Comparison of ENCODE assay signal across 24 cellular contexts in the genomic region with DNA sequence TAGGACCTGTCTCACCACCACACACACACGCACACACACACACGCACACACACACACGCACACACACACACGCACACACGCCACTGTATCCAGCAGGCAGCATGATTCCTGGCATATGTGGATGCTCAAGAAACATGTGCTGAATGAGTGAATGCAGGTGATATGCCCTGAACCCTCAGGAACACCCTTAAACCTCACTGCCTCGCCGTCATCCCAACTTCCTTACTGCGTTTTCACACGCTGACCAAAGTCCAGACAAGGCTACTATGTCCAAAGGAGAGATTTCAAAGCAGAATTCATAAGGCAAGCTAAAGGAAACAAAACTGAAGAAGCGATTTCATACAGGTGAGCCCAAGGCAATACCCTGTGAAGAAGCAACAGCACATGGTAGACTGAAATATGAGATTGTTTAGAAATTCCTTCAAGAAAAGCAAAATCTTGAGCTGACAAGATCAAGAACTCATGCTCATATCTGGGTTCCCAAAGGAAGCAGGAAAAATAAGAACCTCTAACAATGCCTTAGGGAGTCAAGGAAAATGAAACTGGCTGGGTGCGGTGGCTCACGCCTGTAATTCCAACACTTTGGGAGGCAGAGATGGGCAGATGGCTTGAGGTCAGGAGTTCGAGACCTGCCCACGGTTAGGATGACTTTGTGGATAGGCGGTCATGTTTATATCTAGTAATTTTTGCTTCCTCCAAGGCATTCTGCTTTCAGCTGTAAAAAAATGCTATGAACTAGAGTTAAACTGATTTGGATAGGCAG.
DNase-seq lines count a peak whose midpoint lies in the region; ATAC-seq, FAIRE-seq and TF ChIP-seq lines count a peak whose summit lies in the region.
"Had no signal": no experiment of that assay in that cellular context is flagged by ENCODE, and none has a peak within 500 bp of the region (broad histone marks: within the 10 kb centered on the region; RNA-seq: fewer than 3 reads in every experiment).

No MANE protein-coding gene starts in this region.

- DNase-seq in Calu3 (no peak), colonic mucosa (peak; percentile 76), mucosa of descending colon (peak in 2 of 3 donors; percentile 57 to 73), urothelium cell line (ENCODE audit: low spot score) (no peak)
- DNase-seq in activated CD4-positive, alpha-beta T cell treated with anti-CD3 and anti-CD28 coated beads, Interleukin-2, amount 50 U/mL, for 48 hours = no peak
- DNase-seq: Caco-2; CD4-positive, CD25-positive, alpha-beta regulatory T cell; CD8-positive, alpha-beta T cell; DMS 273 treated with DMSO at 0.1 percent for 48 hours; DMS79; EL; GDM1; GM23248; H9 had no signal

- TF ChIP-seq CTCF in Calu3 (IDR thresholded peaks at IDR 0.05; ENCODE audit: unreplicated experiment) (no peak), colonic mucosa (IDR thresholded peaks at IDR 0.05) (no peak), mucosa of descending colon (IDR thresholded peaks at IDR 0.05) (no peak), parathyroid adenoma (IDR thresholded peaks at IDR 0.05) (no peak)

- H3K36me3 ChIP-seq in colonic mucosa (no peaks in the 10 kb centered on the region), mucosa of descending colon (ENCODE audit: low read depth) (no peaks in the 10 kb centered on the region), parathyroid adenoma (ENCODE audit: control insufficient read depth, insufficient read depth, low read length) (no peaks in the 10 kb centered on the region)
- H3K36me3 ChIP-seq: BLaER1 had no signal

- peaks cover 2% of the 10 kb centered on the region for H3K9me3 Mint-ChIP-seq in Calu3 (ENCODE audit: low read depth, unreplicated experiment)
- H3K9me3 Mint-ChIP-seq: CD8-positive, alpha-beta T cell had no signal

- H3K4me1 ChIP-seq in colonic mucosa (peaks cover 11% of the 10 kb centered on the region), mucosa of descending colon (ENCODE audit: low read depth) (peaks cover 21% of the 10 kb centered on the region), parathyroid adenoma (no peaks in the 10 kb centered on the region)
- H3K4me1 ChIP-seq: BLaER1, Caco-2 had no signal

- no peaks in the 10 kb centered on the region for H3K9me3 ChIP-seq in colonic mucosa
- H3K9me3 ChIP-seq in mucosa of descending colon = no peaks in the 10 kb centered on the region
- H3K9me3 ChIP-seq in parathyroid adenoma (ENCODE audit: control insufficient read depth, low read length) = no peaks in the 10 kb centered on the region
- H3K9me3 ChIP-seq: Caco-2 had no signal

- peak overlapping the region; percentile 42 for H3K27ac Mint-ChIP-seq in Calu3 (ENCODE audit: unreplicated experiment)
- H3K27ac Mint-ChIP-seq: B cell; CD4-positive, CD25-positive, alpha-beta regulatory T cell; CD8-positive, alpha-beta T cell had no signal

- H3K4me1 Mint-ChIP-seq in Calu3 (ENCODE audit: low read depth, unreplicated experiment) = peaks cover 7% of the 10 kb centered on the region
- H3K4me1 Mint-ChIP-seq: CD4-positive, CD25-positive, alpha-beta regulatory T cell had no signal

- CTCF ChIA-PET in Calu3 (lab: Charles Lee) = no interaction called here

- no peak overlapping the region for H3K4me2 ChIP-seq in parathyroid adenoma (ENCODE audit: low read length)
- H3K4me2 ChIP-seq: BLaER1 had no signal

- no peaks in the 10 kb centered on the region for H3K27me3 ChIP-seq in colonic mucosa
- H3K27me3 ChIP-seq in parathyroid adenoma (ENCODE audit: control insufficient read depth, insufficient read depth, low read length) = no peaks in the 10 kb centered on the region
- H3K27me3 ChIP-seq: BLaER1 had no signal

- H2AFZ ChIP-seq in parathyroid adenoma = peak overlapping the region; percentile 7
- H2AFZ ChIP-seq: GM23248 had no signal

- no peaks in the 10 kb centered on the region for H3K79me2 ChIP-seq in parathyroid adenoma

- H3K4me3 ChIP-seq in colonic mucosa (no peak overlapping the region), mucosa of descending colon (no peak overlapping the region), parathyroid adenoma (ENCODE audit: low read depth, low read length) (no peak overlapping the region)
- H3K4me3 ChIP-seq: BLaER1, GM12878, GM23248 had no signal

- peak; percentile 90 for ATAC-seq in mucosa of descending colon
- ATAC-seq in HG02571 (IDR thresholded peaks at IDR 0.05; ENCODE audit: unreplicated experiment) = no peak
- ATAC-seq in GM21390 (IDR thresholded peaks at IDR 0.05; ENCODE audit: unreplicated experiment) = no peak
- ATAC-seq: CD8-positive, alpha-beta T cell; GM12878; HCT116 had no signal

- H3K4me3 Mint-ChIP-seq in Calu3 (ENCODE audit: low read depth, unreplicated experiment) = no peak overlapping the region
- H3K4me3 Mint-ChIP-seq: B cell; CD4-positive, CD25-positive, alpha-beta regulatory T cell; CD8-positive, alpha-beta T cell; H9 had no signal

- peaks cover 16% of the 10 kb centered on the region for H3K36me3 Mint-ChIP-seq in Calu3 (ENCODE audit: insufficient read depth, unreplicated experiment)
- H3K36me3 Mint-ChIP-seq: CD4-positive, CD25-positive, alpha-beta regulatory T cell; CD8-positive, alpha-beta T cell had no signal

- peak overlapping the region; percentile 59 for H3K27ac ChIP-seq in colonic mucosa
- H3K27ac ChIP-seq in parathyroid adenoma = no peak overlapping the region
- H3K27ac ChIP-seq: 22Rv1, BLaER1, C4-2B, GM23248 had no signal

- FAIRE-seq in urothelium cell line (lab: Jason Lieb, UNC) = no peak
- FAIRE-seq: A204.1, GM12878 had no signal

- no peaks in the 10 kb centered on the region for H3K27me3 Mint-ChIP-seq in Calu3 (ENCODE audit: unreplicated experiment)
- H3K27me3 Mint-ChIP-seq: CD4-positive, CD25-positive, alpha-beta regulatory T cell had no signal

- intact Hi-C loops in Calu3 (cut with micrococcal nuclease; ENCODE audit: unreplicated experiment) = no loop called here
- intact Hi-C loops in colonic mucosa (cut with DNase I) = no loop called here
- intact Hi-C loops in mucosa of descending colon (cut with DNase I, micrococcal nuclease) = no loop called here

- no peak overlapping the region for H3K9ac ChIP-seq in colonic mucosa (ENCODE audit: low read depth in 2 of 2, low read length in 2 of 2)
- no peak overlapping the region for H3K9ac ChIP-seq in parathyroid adenoma
- H3K9ac ChIP-seq: BLaER1, GM23248 had no signal

- no TSS peak for BruUV-seq in Calu3 (replicated peaks; lab: Mats Ljungman, UMichigan)

Comparison
In these comparisons a context has a peak if more than half of its experiments do, and no peak if none do; other contexts are left out.
1. DNase-seq: peak in colonic mucosa (single experiment) and mucosa of descending colon (2 of 3); none in Calu3 (single experiment), activated CD4-positive, alpha-beta T cell treated with anti-CD3 and anti-CD28 coated beads, Interleukin-2, amount 50 U/mL, for 48 hours (0 of 2) and urothelium cell line (single experiment).